21 cellular contexts compared by ENCODE assay signal in genomic region chr7:5206686-5207085, GRCh38.
"Had no signal": no experiment of that assay in that cellular context is flagged by ENCODE, and none has a peak within 500 bp of the region (broad histone marks: within the 10 kb centered on the region; RNA-seq: fewer than 3 reads in every experiment).

No MANE protein-coding gene starts in this region.

- H2AFZ ChIP-seq: parathyroid adenoma had no signal

- H3K27ac ChIP-seq: esophagus muscularis mucosa, gastroesophageal sphincter, heart left ventricle, left ventricle myocardium inferior, neutrophil, parathyroid adenoma, tibial nerve, vagina had no signal

- ATAC-seq: activated CD8-positive, alpha-beta T cell treated with anti-CD3 and anti-CD28 coated beads for 36 hours; activated T-cell treated with anti-CD3 and anti-CD28 coated beads, Interleukin-2, amount 50 U/mL, for 4 hours; gastroesophageal sphincter; heart left ventricle; mucosa of descending colon; naive thymus-derived CD4-positive, alpha-beta T cell had no signal

- H3K4me1 ChIP-seq: vagina had no signal

- H3K4me3 ChIP-seq: esophagus muscularis mucosa, gastroesophageal sphincter, heart left ventricle, left ventricle myocardium inferior, mucosa of descending colon, tibial nerve, vagina had no signal

- H3K4me3 Mint-ChIP-seq: activated B cell treated with CpG ODN at 0.5 μM for 24 hours; activated CD4-positive, alpha-beta T cell treated with anti-CD3 and anti-CD28 coated beads, Interleukin-2, amount 10 ng/mL, durations not matched to agents 24 days and 14 days; activated CD8-positive, alpha-beta T cell treated with anti-CD3 and anti-CD28 coated beads for 36 hours; activated naive CD4-positive, alpha-beta T cell treated with anti-CD3 and anti-CD28 coated beads, Interleukin-2, amount 50 U/mL, for 24 hours; activated T-cell treated with anti-CD3 and anti-CD28 coated beads, Interleukin-2, amount 50 U/mL, for 4 hours; dendritic cell treated with granulocyte-macrophage colony-stimulating factor and Interleukin-4, amounts not matched to agents 40 ng/mL and 50 ng/mL, for 4 days had no signal

- H3K9ac ChIP-seq: parathyroid adenoma had no signal

- H3K27ac Mint-ChIP-seq: activated CD4-positive, alpha-beta T cell treated with anti-CD3 and anti-CD28 coated beads, Interleukin-2, amount 10 ng/mL, durations not matched to agents 24 days and 14 days; activated naive CD4-positive, alpha-beta T cell treated with anti-CD3 and anti-CD28 coated beads, Interleukin-2, amount 50 U/mL, for 24 hours; dendritic cell treated with granulocyte-macrophage colony-stimulating factor and Interleukin-4, amounts not matched to agents 40 ng/mL and 50 ng/mL, for 4 days had no signal

- H3K9me3 ChIP-seq: esophagus muscularis mucosa, gastroesophageal sphincter, heart left ventricle, left ventricle myocardium inferior, mucosa of descending colon, neutrophil, tibial nerve, vagina had no signal

- H3K27me3 ChIP-seq: esophagus muscularis mucosa, gastroesophageal sphincter, heart left ventricle, neutrophil, tibial nerve, vagina had no signal

- DNase-seq: activated B cell treated with CpG ODN at 0.5 μM for 24 hours; activated CD4-positive, alpha-beta T cell treated with anti-CD3 and anti-CD28 coated beads, Interleukin-2, amount 10 ng/mL, durations not matched to agents 24 days and 14 days; activated CD8-positive, alpha-beta T cell treated with anti-CD3 and anti-CD28 coated beads for 36 hours; activated gamma-delta T cell; activated T-cell treated with anti-CD3 and anti-CD28 coated beads, Interleukin-2, amount 50 U/mL, for 4 hours; effector CD8-positive, alpha-beta T cell; heart left ventricle; kidney glomerular epithelial cell; left ventricle myocardium inferior; mucosa of descending colon; naive thymus-derived CD4-positive, alpha-beta T cell; stimulated activated CD8-positive, alpha-beta memory T cell treated with anti-CD3 and anti-CD28 coated beads, Interleukin-4, amount 100 ng/mL, for 48 hours; stimulated activated naive CD4-positive, alpha-beta T cell treated with Interleukin-2 at 50 U/mL for 16 hours had no signal

- H3K9me3 Mint-ChIP-seq: activated B cell treated with CpG ODN at 0.5 μM for 24 hours; activated CD4-positive, alpha-beta T cell treated with anti-CD3 and anti-CD28 coated beads, Interleukin-2, amount 10 ng/mL, durations not matched to agents 24 days and 14 days; activated CD8-positive, alpha-beta T cell treated with anti-CD3 and anti-CD28 coated beads for 36 hours; activated naive CD4-positive, alpha-beta T cell treated with anti-CD3 and anti-CD28 coated beads, Interleukin-2, amount 50 U/mL, for 24 hours; activated T-cell treated with anti-CD3 and anti-CD28 coated beads, Interleukin-2, amount 50 U/mL, for 4 hours; dendritic cell treated with granulocyte-macrophage colony-stimulating factor and Interleukin-4, amounts not matched to agents 40 ng/mL and 50 ng/mL, for 4 days; naive thymus-derived CD4-positive, alpha-beta T cell had no signal

- H3K27me3 Mint-ChIP-seq: activated B cell treated with CpG ODN at 0.5 μM for 24 hours; activated CD4-positive, alpha-beta T cell treated with anti-CD3 and anti-CD28 coated beads, Interleukin-2, amount 10 ng/mL, durations not matched to agents 24 days and 14 days; activated CD8-positive, alpha-beta T cell treated with anti-CD3 and anti-CD28 coated beads for 36 hours; activated naive CD4-positive, alpha-beta T cell treated with anti-CD3 and anti-CD28 coated beads, Interleukin-2, amount 50 U/mL, for 24 hours; dendritic cell treated with granulocyte-macrophage colony-stimulating factor and Interleukin-4, amounts not matched to agents 40 ng/mL and 50 ng/mL, for 4 days; naive thymus-derived CD4-positive, alpha-beta T cell had no signal
